ENCODE assay signal across 1 cellular context in genomic region chr11:30990625-30991348, GRCh38.
TF ChIP-seq lines count a peak whose summit lies in the region.

No MANE protein-coding gene starts in this region.

TF ChIP-seq in liver, 16 proteins besides CTCF, POLR2A, EP300 and RAD21 (continued from another document):
- TF ChIP-seq REST (IDR thresholded peaks at IDR 0.05) (no peak), ZBTB33 (IDR thresholded peaks at IDR 0.05) (no peak), RXRA (IDR thresholded peaks at IDR 0.05) (peak in 1 of 2 donors; percentile 9), YY1 (IDR thresholded peaks at IDR 0.05) (peak; percentile 18), NR2F2 (IDR thresholded peaks at IDR 0.05) (no peak), HNF4A (conservative IDR thresholded peaks at IDR 0.05) (peak in 1 of 2 donors; percentile 6), SP1 (IDR thresholded peaks at IDR 0.05) (peak; percentile 18)
TF ChIP-seq in liver: peak in this region for 4.
